Comparison of ENCODE assay signal across 2 cellular contexts in the genomic region with DNA sequence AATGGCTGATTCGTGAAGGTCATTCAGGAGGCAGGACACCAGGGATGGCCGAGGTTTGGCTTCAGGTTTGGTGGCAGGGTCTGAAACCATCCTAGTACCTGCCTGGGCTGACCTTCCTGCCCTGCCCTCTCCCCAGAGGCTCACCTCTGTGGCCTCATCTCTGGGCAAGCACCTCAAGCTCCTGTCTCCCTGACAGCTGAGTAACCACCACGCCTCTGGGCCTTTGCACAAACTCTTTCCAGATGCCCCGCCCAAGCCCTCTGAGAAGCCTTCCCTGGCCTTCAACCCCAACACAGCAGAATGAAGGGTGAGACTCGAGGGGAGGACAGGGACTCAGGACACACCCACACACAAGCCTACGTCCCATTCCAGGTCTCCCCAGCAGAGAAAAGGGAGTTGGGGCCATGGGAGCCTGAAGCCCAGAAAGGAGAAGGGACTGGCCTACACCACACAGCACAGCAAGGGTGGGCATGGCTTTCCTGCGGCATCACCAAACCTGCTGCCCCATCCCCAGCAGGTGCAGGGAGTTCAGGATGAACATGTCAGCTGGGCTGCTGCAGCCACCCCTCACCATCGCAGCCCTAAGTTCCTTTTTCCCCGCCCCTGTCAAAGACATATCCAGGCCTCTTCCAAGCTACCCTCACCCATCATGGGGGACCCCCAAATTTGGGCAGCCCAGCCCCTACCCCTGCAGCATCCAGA.
TF ChIP-seq lines count a peak whose summit lies in the region.

No MANE protein-coding gene starts in this region.

TF ChIP-seq in HCT116, 20 proteins besides CTCF, POLR2A, EP300 and RAD21:
- TF ChIP-seq, protein P1, sequence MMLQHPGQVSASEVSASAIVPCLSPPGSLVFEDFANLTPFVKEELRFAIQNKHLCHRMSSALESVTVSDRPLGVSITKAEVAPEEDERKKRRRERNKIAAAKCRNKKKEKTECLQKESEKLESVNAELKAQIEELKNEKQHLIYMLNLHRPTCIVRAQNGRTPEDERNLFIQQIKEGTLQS (IDR thresholded peaks at IDR 0.05) = no peak
- no peak for TF ChIP-seq CEBPB (IDR thresholded peaks at IDR 0.05; ENCODE audit: low read depth)
- TF ChIP-seq SRF (IDR thresholded peaks at IDR 0.05; ENCODE audit: low read depth) = no peak
- TF ChIP-seq POLR2AphosphoS5 (IDR thresholded peaks at IDR 0.05; ENCODE audit: low read depth, low read length) = no peak
- no peak for TF ChIP-seq TCF7L2 (IDR thresholded peaks at IDR 0.05; ENCODE audit: borderline replicate concordance, extremely low read depth, insufficient read depth, insufficient read length)
- TF ChIP-seq, protein P2, sequence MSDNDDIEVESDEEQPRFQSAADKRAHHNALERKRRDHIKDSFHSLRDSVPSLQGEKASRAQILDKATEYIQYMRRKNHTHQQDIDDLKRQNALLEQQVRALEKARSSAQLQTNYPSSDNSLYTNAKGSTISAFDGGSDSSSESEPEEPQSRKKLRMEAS (IDR thresholded peaks at IDR 0.05) = no peak
- TF ChIP-seq, protein P3, sequence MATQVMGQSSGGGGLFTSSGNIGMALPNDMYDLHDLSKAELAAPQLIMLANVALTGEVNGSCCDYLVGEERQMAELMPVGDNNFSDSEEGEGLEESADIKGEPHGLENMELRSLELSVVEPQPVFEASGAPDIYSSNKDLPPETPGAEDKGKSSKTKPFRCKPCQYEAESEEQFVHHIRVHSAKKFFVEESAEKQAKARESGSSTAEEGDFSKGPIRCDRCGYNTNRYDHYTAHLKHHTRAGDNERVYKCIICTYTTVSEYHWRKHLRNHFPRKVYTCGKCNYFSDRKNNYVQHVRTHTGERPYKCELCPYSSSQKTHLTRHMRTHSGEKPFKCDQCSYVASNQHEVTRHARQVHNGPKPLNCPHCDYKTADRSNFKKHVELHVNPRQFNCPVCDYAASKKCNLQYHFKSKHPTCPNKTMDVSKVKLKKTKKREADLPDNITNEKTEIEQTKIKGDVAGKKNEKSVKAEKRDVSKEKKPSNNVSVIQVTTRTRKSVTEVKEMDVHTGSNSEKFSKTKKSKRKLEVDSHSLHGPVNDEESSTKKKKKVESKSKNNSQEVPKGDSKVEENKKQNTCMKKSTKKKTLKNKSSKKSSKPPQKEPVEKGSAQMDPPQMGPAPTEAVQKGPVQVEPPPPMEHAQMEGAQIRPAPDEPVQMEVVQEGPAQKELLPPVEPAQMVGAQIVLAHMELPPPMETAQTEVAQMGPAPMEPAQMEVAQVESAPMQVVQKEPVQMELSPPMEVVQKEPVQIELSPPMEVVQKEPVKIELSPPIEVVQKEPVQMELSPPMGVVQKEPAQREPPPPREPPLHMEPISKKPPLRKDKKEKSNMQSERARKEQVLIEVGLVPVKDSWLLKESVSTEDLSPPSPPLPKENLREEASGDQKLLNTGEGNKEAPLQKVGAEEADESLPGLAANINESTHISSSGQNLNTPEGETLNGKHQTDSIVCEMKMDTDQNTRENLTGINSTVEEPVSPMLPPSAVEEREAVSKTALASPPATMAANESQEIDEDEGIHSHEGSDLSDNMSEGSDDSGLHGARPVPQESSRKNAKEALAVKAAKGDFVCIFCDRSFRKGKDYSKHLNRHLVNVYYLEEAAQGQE (IDR thresholded peaks at IDR 0.05; ENCODE audit: low read depth) = no peak
- no peak for TF ChIP-seq CBX3 (IDR thresholded peaks at IDR 0.05; ENCODE audit: low read depth)
- TF ChIP-seq, protein P4, sequence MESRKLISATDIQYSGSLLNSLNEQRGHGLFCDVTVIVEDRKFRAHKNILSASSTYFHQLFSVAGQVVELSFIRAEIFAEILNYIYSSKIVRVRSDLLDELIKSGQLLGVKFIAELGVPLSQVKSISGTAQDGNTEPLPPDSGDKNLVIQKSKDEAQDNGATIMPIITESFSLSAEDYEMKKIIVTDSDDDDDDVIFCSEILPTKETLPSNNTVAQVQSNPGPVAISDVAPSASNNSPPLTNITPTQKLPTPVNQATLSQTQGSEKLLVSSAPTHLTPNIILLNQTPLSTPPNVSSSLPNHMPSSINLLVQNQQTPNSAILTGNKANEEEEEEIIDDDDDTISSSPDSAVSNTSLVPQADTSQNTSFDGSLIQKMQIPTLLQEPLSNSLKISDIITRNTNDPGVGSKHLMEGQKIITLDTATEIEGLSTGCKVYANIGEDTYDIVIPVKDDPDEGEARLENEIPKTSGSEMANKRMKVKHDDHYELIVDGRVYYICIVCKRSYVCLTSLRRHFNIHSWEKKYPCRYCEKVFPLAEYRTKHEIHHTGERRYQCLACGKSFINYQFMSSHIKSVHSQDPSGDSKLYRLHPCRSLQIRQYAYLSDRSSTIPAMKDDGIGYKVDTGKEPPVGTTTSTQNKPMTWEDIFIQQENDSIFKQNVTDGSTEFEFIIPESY (IDR thresholded peaks at IDR 0.05; ENCODE audit: extremely low read depth, insufficient replicate concordance, low read length) = no peak

TF ChIP-seq in H1, 55 proteins besides CTCF, POLR2A, EP300 and RAD21:
- peak; percentile 49 for TF ChIP-seq EZH2 (IDR thresholded peaks at IDR 0.05; ENCODE audit: low read depth, low read length, severe bottlenecking)
- TF ChIP-seq RNF2 (IDR thresholded peaks at IDR 0.05; ENCODE audit: borderline replicate concordance, low read depth, low read length, missing control alignments, poor library complexity, severe bottlenecking) = peak; percentile 36
- no peak for TF ChIP-seq BCL11A (IDR thresholded peaks at IDR 0.05; ENCODE audit: low read depth in 2 of 2, low read length in 2 of 2)
